ENCODE assay signal across 22 cellular contexts in the genomic region with DNA sequence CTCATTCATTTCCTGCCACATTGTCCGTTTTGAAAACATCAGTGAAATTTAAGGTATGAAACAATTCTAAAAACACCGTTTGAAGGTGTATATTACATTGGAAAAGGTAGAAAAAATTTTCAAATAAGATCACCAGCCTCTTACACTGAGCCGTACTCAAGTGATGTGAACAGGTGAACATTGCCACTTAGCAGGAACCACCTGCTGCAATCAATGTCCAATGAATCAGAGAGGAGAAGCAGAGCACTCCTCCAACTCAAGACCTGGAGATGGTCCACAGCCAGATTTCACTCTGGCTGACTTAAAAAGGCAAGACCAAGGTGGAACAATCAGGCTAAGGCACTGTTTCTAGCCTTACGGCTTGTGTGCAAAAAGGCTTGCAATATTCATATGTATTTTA.
DNase-seq lines count a peak whose midpoint lies in the region; ATAC-seq and TF ChIP-seq lines count a peak whose summit lies in the region.
"Had no signal": no experiment of that assay in that cellular context is flagged by ENCODE, and none has a peak within 500 bp of the region (broad histone marks: within the 10 kb centered on the region; RNA-seq: fewer than 3 reads in every experiment).

No MANE protein-coding gene starts in this region.

- ATAC-seq in left lung, result peak; percentile 57
- ATAC-seq: HCT116, Right ventricle myocardium inferior had no signal

- no peaks in the 10 kb centered on the region for H3K27me3 Mint-ChIP-seq in activated CD4-positive, alpha-beta T cell treated with anti-CD3 and anti-CD28 coated beads, Interleukin-2, amount 10 ng/mL, durations not matched to agents 24 days and 14 days
- peaks cover 45% of the 10 kb centered on the region for H3K27me3 Mint-ChIP-seq in osteocyte (ENCODE audit: unreplicated experiment)

- DNase-seq in NCI-H1105 (lab: John Stamatoyannopoulos, UW) (peak; percentile 5), NCI-H1105 treated with DMSO at 0.1 percent for 48 hours (lab: John Stamatoyannopoulos, UW) (no peak), cardiac muscle cell (ENCODE audit: low read depth in 1 of 2, low spot score in 1 of 2) (no peak), cardiac septum (ENCODE audit: low spot score) (no peak), left lung (no peak), osteocyte (ENCODE audit: extremely low spot score, unreplicated experiment) (no peak)
- no peak for DNase-seq in activated CD4-positive, alpha-beta T cell treated with anti-CD3 and anti-CD28 coated beads, Interleukin-2, amount 10 ng/mL, durations not matched to agents 24 days and 14 days
- DNase-seq: 8988T; Caco-2; CD4-positive, alpha-beta memory T cell; DMS 273 treated with DMSO at 0.1 percent for 48 hours; EL; GF-D8; GOT3; KBM-7; NCI-H1092; NCI-H2029; NCI-H524 had no signal

- H3K27me3 ChIP-seq in cardiac muscle cell (no peaks in the 10 kb centered on the region), left lung (no peaks in the 10 kb centered on the region)
- H3K27me3 ChIP-seq: BLaER1 treated with 17β-estradiol and CSF1 and Interleukin-3, amounts not matched to agents 10 nM and 100 nM had no signal

- H3K4me1 ChIP-seq in cardiac muscle cell (ENCODE audit: low read depth) (peaks cover 16% of the 10 kb centered on the region), left lung (peaks cover 0 to 14% of the 10 kb centered on the region in 2 donors)
- H3K4me1 ChIP-seq: Caco-2 had no signal

- TF ChIP-seq CTCF in cardiac muscle cell (IDR thresholded peaks at IDR 0.05; ENCODE audit: low read depth, low read length) (no peak), left lung (IDR thresholded peaks at IDR 0.05) (no peak), osteocyte (IDR thresholded peaks at IDR 0.05) (no peak)

- no peaks in the 10 kb centered on the region for H3K9me3 Mint-ChIP-seq in activated CD4-positive, alpha-beta T cell treated with anti-CD3 and anti-CD28 coated beads, Interleukin-2, amount 10 ng/mL, durations not matched to agents 24 days and 14 days
- no peaks in the 10 kb centered on the region for H3K9me3 Mint-ChIP-seq in osteocyte (ENCODE audit: unreplicated experiment)
- H3K9me3 Mint-ChIP-seq: CD4-positive, alpha-beta memory T cell; T-helper 1 cell treated with Interleukin-12 subunit alpha and Interleukin-12 subunit beta and Interleukin-4 antibody, amounts not matched to agents 30 μg/mL and 1 μg/mL, for 36 hours had no signal

- no peaks in the 10 kb centered on the region for H3K9me3 ChIP-seq in cardiac muscle cell (ENCODE audit: low read depth)
- no peaks in the 10 kb centered on the region for H3K9me3 ChIP-seq in left lung
- H3K9me3 ChIP-seq: BLaER1 treated with 17β-estradiol and CSF1 and Interleukin-3, amounts not matched to agents 10 nM and 100 nM; Caco-2 had no signal

- no peak overlapping the region for H3K4me3 Mint-ChIP-seq in activated CD4-positive, alpha-beta T cell treated with anti-CD3 and anti-CD28 coated beads, Interleukin-2, amount 10 ng/mL, durations not matched to agents 24 days and 14 days
- H3K4me3 Mint-ChIP-seq in osteocyte (ENCODE audit: unreplicated experiment), result no peak overlapping the region
- H3K4me3 Mint-ChIP-seq: CD4-positive, alpha-beta memory T cell; T-helper 1 cell treated with Interleukin-12 subunit alpha and Interleukin-12 subunit beta and Interleukin-4 antibody, amounts not matched to agents 30 μg/mL and 1 μg/mL, for 36 hours had no signal

- H3K27ac Mint-ChIP-seq in activated CD4-positive, alpha-beta T cell treated with anti-CD3 and anti-CD28 coated beads, Interleukin-2, amount 10 ng/mL, durations not matched to agents 24 days and 14 days, result no peak overlapping the region
- H3K27ac Mint-ChIP-seq in osteocyte (ENCODE audit: unreplicated experiment), result no peak overlapping the region
- H3K27ac Mint-ChIP-seq: CD4-positive, alpha-beta memory T cell; T-helper 1 cell treated with Interleukin-12 subunit alpha and Interleukin-12 subunit beta and Interleukin-4 antibody, amounts not matched to agents 30 μg/mL and 1 μg/mL, for 36 hours had no signal

- peaks cover 6% of the 10 kb centered on the region for H3K4me1 Mint-ChIP-seq in activated CD4-positive, alpha-beta T cell treated with anti-CD3 and anti-CD28 coated beads, Interleukin-2, amount 10 ng/mL, durations not matched to agents 24 days and 14 days
- no peaks in the 10 kb centered on the region for H3K4me1 Mint-ChIP-seq in osteocyte (ENCODE audit: unreplicated experiment)

- H3K36me3 Mint-ChIP-seq in activated CD4-positive, alpha-beta T cell treated with anti-CD3 and anti-CD28 coated beads, Interleukin-2, amount 10 ng/mL, durations not matched to agents 24 days and 14 days (ENCODE audit: low read depth), result no peaks in the 10 kb centered on the region
- H3K36me3 Mint-ChIP-seq in osteocyte (ENCODE audit: unreplicated experiment), result no peaks in the 10 kb centered on the region
- H3K36me3 Mint-ChIP-seq: CD4-positive, alpha-beta memory T cell had no signal

- H3K4me3 ChIP-seq in cardiac muscle cell, result no peak overlapping the region
- no peak overlapping the region for H3K4me3 ChIP-seq in left lung
- H3K4me3 ChIP-seq: BLaER1 treated with 17β-estradiol and CSF1 and Interleukin-3, amounts not matched to agents 10 nM and 100 nM had no signal

- peak overlapping the region; percentile 81 for H3K27ac ChIP-seq in cardiac muscle cell
- H3K27ac ChIP-seq in left lung, result no peak overlapping the region
- H3K27ac ChIP-seq: BLaER1 treated with 17β-estradiol and CSF1 and Interleukin-3, amounts not matched to agents 10 nM and 100 nM had no signal

- H3K36me3 ChIP-seq in cardiac muscle cell, result peaks cover 69% of the 10 kb centered on the region
- no peaks in the 10 kb centered on the region for H3K36me3 ChIP-seq in left lung
- H3K36me3 ChIP-seq: BLaER1 treated with 17β-estradiol and CSF1 and Interleukin-3, amounts not matched to agents 10 nM and 100 nM had no signal

- intact Hi-C loops in cardiac septum (cut with DNase I) (loop anchor here (5.0 kb wide), 1 partner anchor 215 kb away; no protein-coding TSS in a partner anchor), left lung (cut with DNase I) (no loop called here)
- intact Hi-C loops in activated CD4-positive, alpha-beta T cell treated with anti-CD3 and anti-CD28 coated beads, Interleukin-2, amount 10 ng/mL, durations not matched to agents 24 days and 14 days (cut with micrococcal nuclease), result no loop called here
